1 cellular context compared by ENCODE assay signal in the genomic region with DNA sequence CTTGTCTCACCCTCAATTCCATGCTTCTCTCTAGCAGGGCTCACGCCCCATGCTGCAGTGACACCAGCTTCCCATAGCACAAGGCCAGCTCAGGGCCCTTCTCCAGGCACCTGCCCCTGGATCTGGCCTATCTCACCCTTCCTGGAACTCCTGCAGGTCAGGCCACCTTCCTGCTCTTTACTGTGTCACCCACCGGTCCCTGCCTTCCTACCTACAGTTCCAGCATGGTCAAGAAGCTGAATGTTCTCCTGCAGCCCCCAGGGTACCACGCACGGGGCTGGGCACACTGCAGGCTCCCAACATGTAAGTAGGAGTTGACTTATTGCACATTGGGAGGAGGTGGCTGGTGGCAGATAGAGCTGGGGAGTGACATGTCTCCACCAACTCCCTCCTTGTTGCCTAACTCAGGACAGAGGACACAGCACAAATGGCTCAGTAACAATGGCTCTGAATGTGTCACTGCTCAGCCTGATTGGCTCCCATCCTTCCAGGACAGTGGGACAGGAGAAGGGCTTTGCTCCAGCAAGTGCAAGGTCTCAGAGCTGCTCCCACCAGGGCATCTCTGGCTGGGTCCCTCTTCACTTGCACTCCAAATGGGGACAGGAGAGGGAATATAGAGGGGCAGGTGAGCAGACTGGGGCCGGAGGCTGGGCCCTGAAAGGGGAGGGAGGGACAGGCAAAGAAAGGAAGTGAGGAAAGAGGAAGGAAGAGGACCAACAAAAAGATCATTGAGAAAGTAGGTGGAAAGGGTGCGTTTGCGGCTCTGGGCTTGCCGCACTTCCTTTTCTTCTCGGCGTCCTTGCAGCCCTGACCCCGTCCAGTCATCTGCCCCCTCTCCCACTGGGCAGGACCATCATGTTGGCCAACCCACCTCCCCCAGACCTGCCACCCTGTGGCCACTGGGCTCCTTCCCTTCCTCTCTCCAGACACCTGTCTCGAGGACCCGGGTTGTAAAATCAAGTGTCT.
TF ChIP-seq lines count a peak whose summit lies in the region.

No MANE protein-coding gene starts in this region.

TF ChIP-seq in K562, 482 proteins besides CTCF, POLR2A, EP300 and RAD21:
- no peak for TF ChIP-seq NRF1 (conservative IDR thresholded peaks at IDR 0.05 in 1 of 2, IDR thresholded peaks at IDR 0.05 in 1 of 2)
- no peak for TF ChIP-seq ZNF512 (tag; IDR thresholded peaks at IDR 0.05)
- TF ChIP-seq HOXB6 (CRISPR knock-in tag; IDR thresholded peaks at IDR 0.05; ENCODE audit: borderline replicate concordance), result no peak
- TF ChIP-seq HIVEP1 (CRISPR knock-in tag; IDR thresholded peaks at IDR 0.05), result no peak
- peak; percentile 30; the same call in 1 of the 2 replicates for TF ChIP-seq SPI1 (IDR thresholded peaks at IDR 0.05; ENCODE audit: borderline replicate concordance, low read depth, low read length)
- TF ChIP-seq, protein P1, sequence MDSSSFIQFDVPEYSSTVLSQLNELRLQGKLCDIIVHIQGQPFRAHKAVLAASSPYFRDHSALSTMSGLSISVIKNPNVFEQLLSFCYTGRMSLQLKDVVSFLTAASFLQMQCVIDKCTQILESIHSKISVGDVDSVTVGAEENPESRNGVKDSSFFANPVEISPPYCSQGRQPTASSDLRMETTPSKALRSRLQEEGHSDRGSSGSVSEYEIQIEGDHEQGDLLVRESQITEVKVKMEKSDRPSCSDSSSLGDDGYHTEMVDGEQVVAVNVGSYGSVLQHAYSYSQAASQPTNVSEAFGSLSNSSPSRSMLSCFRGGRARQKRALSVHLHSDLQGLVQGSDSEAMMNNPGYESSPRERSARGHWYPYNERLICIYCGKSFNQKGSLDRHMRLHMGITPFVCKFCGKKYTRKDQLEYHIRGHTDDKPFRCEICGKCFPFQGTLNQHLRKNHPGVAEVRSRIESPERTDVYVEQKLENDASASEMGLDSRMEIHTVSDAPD (CRISPR knock-in tag; IDR thresholded peaks at IDR 0.05), result no peak
- TF ChIP-seq PURB (CRISPR knock-in tag; IDR thresholded peaks at IDR 0.05; ENCODE audit: low read depth), result no peak
- TF ChIP-seq ZNF217 (CRISPR knock-in tag; IDR thresholded peaks at IDR 0.05), result no peak
- TF ChIP-seq DPF2 (IDR thresholded peaks at IDR 0.05), result no peak
- TF ChIP-seq NCOR1 (IDR thresholded peaks at IDR 0.05), result no peak
- TF ChIP-seq FOXP1 (CRISPR knock-in tag; IDR thresholded peaks at IDR 0.05), result no peak
- no peak for TF ChIP-seq ZBTB7A (IDR thresholded peaks at IDR 0.05; ENCODE audit: borderline replicate concordance, control insufficient read depth, low read depth, low read length)
- 0 out of 2 replicates have a peak, but pooled peaks have one; percentile 15 for TF ChIP-seq POLR2AphosphoS5 (IDR thresholded peaks at IDR 0.05; ENCODE audit: control insufficient read depth, insufficient read depth, low read depth, low read length)
- no peak for TF ChIP-seq MECOM (CRISPR knock-in tag; IDR thresholded peaks at IDR 0.05)
- no peak for TF ChIP-seq ZNF212 (CRISPR knock-in tag; IDR thresholded peaks at IDR 0.05)
- no peak for TF ChIP-seq CHD2 (IDR thresholded peaks at IDR 0.05; ENCODE audit: low read depth, low read length)
- TF ChIP-seq ZFP1 (CRISPR knock-in tag; IDR thresholded peaks at IDR 0.05), result no peak
- peak; percentile 28 for TF ChIP-seq RBM22 (IDR thresholded peaks at IDR 0.05; ENCODE audit: low read depth, low read length, poor library complexity, severe bottlenecking)
TF ChIP-seq in K562: peak in this region for 3.
